12 cellular contexts compared by ENCODE assay signal in the genomic region with DNA sequence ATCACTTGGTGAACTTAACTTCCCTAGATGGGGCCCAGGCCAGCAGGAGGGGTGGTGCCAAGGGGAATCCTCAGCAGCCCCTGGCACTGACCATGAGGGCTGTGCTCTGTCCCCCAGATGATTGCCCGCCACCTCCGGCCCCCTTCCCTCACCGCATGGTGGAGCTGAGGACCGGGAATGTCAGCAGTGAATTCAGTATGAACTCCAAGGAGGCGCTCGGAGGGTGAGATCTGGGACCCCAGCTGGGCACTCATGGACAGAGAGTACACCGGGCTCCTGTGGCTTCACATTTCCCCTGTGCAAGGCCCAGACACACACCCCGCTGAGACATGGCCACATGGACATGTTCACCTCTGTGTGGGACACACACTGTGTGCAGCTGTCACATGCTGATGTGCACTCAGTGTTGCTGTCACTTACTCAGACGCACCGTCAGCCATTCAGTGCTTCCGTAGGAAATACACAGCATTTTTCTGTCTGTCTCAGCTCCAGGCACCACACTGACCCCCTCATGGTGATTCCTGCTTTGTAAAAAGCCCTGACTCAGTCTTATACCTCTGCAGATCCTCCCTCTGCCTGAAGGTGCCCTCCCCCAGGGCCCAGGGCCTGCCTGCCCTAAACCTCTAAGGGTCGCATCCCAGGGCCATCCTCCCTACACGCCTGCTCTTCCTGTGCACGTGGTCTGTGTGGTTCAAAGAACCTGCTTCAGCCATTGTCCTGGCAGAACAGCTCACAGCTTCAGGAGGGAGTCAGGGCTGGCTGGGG. TPM values are rescaled to one million over a fixed set of nuclear protein-coding genes. Genes with fewer than 3 reads are reported as not detected.
A peak's percentile ranks its signal among the peaks of the same experiment; 100 is the strongest.
DNase-seq lines count a peak whose midpoint lies in the region; ATAC-seq and TF ChIP-seq lines count a peak whose summit lies in the region.
"Had no signal": no experiment of that assay in that cellular context is flagged by ENCODE, and none has a peak within 500 bp of the region (broad histone marks: within the 10 kb centered on the region; RNA-seq: fewer than 3 reads in every experiment).

No MANE protein-coding gene starts in this region.

- H3K4me1 ChIP-seq in gastrocnemius medialis (peaks cover 46 to 76% of the 10 kb centered on the region in 2 donors), hepatocyte (ENCODE audit: insufficient read depth) (no peaks in the 10 kb centered on the region)

- H3K36me3 ChIP-seq in gastrocnemius medialis: no peaks in the 10 kb centered on the region
- H3K36me3 ChIP-seq in hepatocyte (replicated peaks; ENCODE audit: insufficient read depth, low read depth): no peaks in the 10 kb centered on the region
- H3K36me3 ChIP-seq: adrenal gland, tibial nerve had no signal

- intact Hi-C loops in gastrocnemius medialis (cut with DNase I; ENCODE audit: low total_unique reads): loop anchor here (1.0 to 2.0 kb wide), 3 partner anchors 13 to 208 kb away; no protein-coding TSS in a partner anchor

- DNase-seq in DMS53 (lab: John Stamatoyannopoulos, UW) (peak; percentile 29), DMS53 treated with DMSO at 0.1 percent for 48 hours (lab: John Stamatoyannopoulos, UW; ENCODE audit: unreplicated experiment) (no peak), coronary artery (ENCODE audit: low spot score) (no peak), gastrocnemius medialis (no peak), NCI-H446 treated with DMSO at 0.1 percent for 48 hours (lab: John Stamatoyannopoulos, UW) (no peak), hepatocyte (ENCODE audit: low spot score) (no peak)

- H3K27ac ChIP-seq in coronary artery (peak overlapping the region; percentile 64 to 90), gastrocnemius medialis (peak overlapping the region; percentile 82 to 95 (median 93)), hepatocyte (no peak overlapping the region)
- H3K27ac ChIP-seq: 22Rv1, adrenal gland, tibial nerve had no signal

- TF ChIP-seq CTCF in coronary artery (IDR thresholded peaks at IDR 0.05) (no peak), gastrocnemius medialis (IDR thresholded peaks at IDR 0.05 in 4 of 5, conservative IDR thresholded peaks at IDR 0.05 in 1 of 5) (no peak), hepatocyte (IDR thresholded peaks at IDR 0.05; ENCODE audit: poor library complexity) (no peak)

- H3K4me2 ChIP-seq in hepatocyte: no peak overlapping the region

- H3K4me3 ChIP-seq in coronary artery: peak overlapping the region; percentile 52
- peak overlapping the region in 2 of 4 donors; percentile 21 to 24 for H3K4me3 ChIP-seq in gastrocnemius medialis
- H3K4me3 ChIP-seq in hepatocyte: no peak overlapping the region
- H3K4me3 ChIP-seq: smooth muscle cell, tibial nerve had no signal

- H4K20me1 ChIP-seq in hepatocyte (ENCODE audit: insufficient read depth, poor library complexity, severe bottlenecking): no peaks in the 10 kb centered on the region

- WGBS in hepatocyte (ENCODE audit: low lambda C conversion rate, missing lambda C conversion rate): 77% methylated on average over 14 of the region's 14 CpGs

- H3K9me2 ChIP-seq in hepatocyte (replicated peaks; ENCODE audit: insufficient read depth): no peaks in the 10 kb centered on the region

- TF ChIP-seq POLR2A in gastrocnemius medialis (IDR thresholded peaks at IDR 0.05): no peak

- H3K9me3 ChIP-seq in gastrocnemius medialis (no peaks in the 10 kb centered on the region), hepatocyte (ENCODE audit: low read depth) (no peaks in the 10 kb centered on the region)
- H3K9me3 ChIP-seq: adrenal gland, tibial nerve had no signal

- H3K79me2 ChIP-seq in hepatocyte: no peaks in the 10 kb centered on the region

- in situ Hi-C loops in gastrocnemius medialis (cut with MboI; ENCODE audit: low sequenced_read_pairs in 4 of 4): loop anchor here in 3 of 4 donors (10.0 to 25.0 kb wide), 4 partner anchors 89 to 211 kb away; partner anchors contain the start of genes PDRG1 (in 1 of the 3) and TPX2 (in 1 of the 3)

- ATAC-seq in gastrocnemius medialis: no peak

- H3K27me3 ChIP-seq in gastrocnemius medialis: no peaks in the 10 kb centered on the region
- no peaks in the 10 kb centered on the region for H3K27me3 ChIP-seq in hepatocyte
- H3K27me3 ChIP-seq: adrenal gland, tibial nerve had no signal

- no peak overlapping the region for H2AFZ ChIP-seq in hepatocyte

RNA-seq across cellular contexts. Expression of gene MYLK2, which starts 4.4 kb away (rescaled TPM):
- total RNA-seq in gastrocnemius medialis (100 to 1,000 TPM in 2 of 4 donors, 10 to 100 TPM in 2; 17.2 to 255 (median 88.4) TPM), hepatocyte (not detected in 2 replicates)
- polyA plus RNA-seq in hepatocyte: 0.33 TPM in 1 of 2 replicates, not detected in the other

RNA-seq across cellular contexts. Expression of gene FOXS1, which starts 21.9 kb away (rescaled TPM):
- total RNA-seq in gastrocnemius medialis: under 1 TPM in 1 of 4 donors, not detected in 3; 0.33 TPM
- 0.64 and 0.87 TPM in 2 replicates for total RNA-seq in hepatocyte
- polyA plus RNA-seq in hepatocyte: 0.96 and 1.1 TPM in 2 replicates
- total RNA-seq: Calu3, natural killer cell had no signal

RNA-seq across cellular contexts. Expression of gene DUSP15, which starts 46.8 kb away (rescaled TPM):
- 1 to 10 TPM in 1 of 4 donors, not detected in 3; 1.1 TPM for total RNA-seq in gastrocnemius medialis
- total RNA-seq in hepatocyte: 23.0 and 23.5 TPM in 2 replicates
- polyA plus RNA-seq in hepatocyte: 10.2 and 12.2 TPM in 2 replicates
- total RNA-seq: Calu3, natural killer cell had no signal

RNA-seq across cellular contexts. Expression of gene TTLL9, which starts 46.9 kb away (rescaled TPM):
- not detected for total RNA-seq in gastrocnemius medialis
- 0.84 TPM in 1 of 2 replicates, not detected in the other for total RNA-seq in hepatocyte
- polyA plus RNA-seq in hepatocyte: 0.18 and 0.54 TPM in 2 replicates
- total RNA-seq: Calu3, natural killer cell, smooth muscle cell had no signal

Comparison
In these comparisons a context has a peak if more than half of its experiments do, and no peak if none do; other contexts are left out.
1. RNA of gene MYLK2, which starts 4.4 kb away (total RNA-seq): 17.2 to 255 TPM in gastrocnemius medialis; not detected in hepatocyte; every median in the first group is over 10 times any median in the second.
2. RNA of gene DUSP15, which starts 46.8 kb away (total RNA-seq): 23.0 to 23.5 TPM in hepatocyte; 1.1 TPM in gastrocnemius medialis; every median in the first group is over 10 times any median in the second.